ENCODE assay signal across 8 cellular contexts in genomic region chr21:35616090-35616489, GRCh38.
DNase-seq lines count a peak whose midpoint lies in the region; ATAC-seq, FAIRE-seq and TF ChIP-seq lines count a peak whose summit lies in the region.

No MANE protein-coding gene starts in this region.

- H3K27ac ChIP-seq in pancreas: no peak overlapping the region

- peak in 2 of 4 donors; percentile 15 to 23 for TF ChIP-seq CTCF in pancreas (IDR thresholded peaks at IDR 0.05)

- intact Hi-C loops in pancreas (cut with DNase I): no loop called here

- H3K4me1 ChIP-seq in pancreas: peaks cover 0 to 5% (median 0%) of the 10 kb centered on the region in 3 donors

- no peak overlapping the region for H3K4me3 ChIP-seq in pancreas

- 9 to 12% methylated on average over 4 of the region's 4 CpGs for WGBS in pancreas, 2 donors

- peak; percentile 73 for DNase-seq in EH (ENCODE audit: low read depth)
- DNase-seq in NCI-H146 (lab: John Stamatoyannopoulos, UW): peak; percentile 6
- DNase-seq in dermis blood vessel endothelial cell: peak; percentile 17
- no peak for DNase-seq in pancreas
- DNase-seq in C1 segment of cervical spinal cord (lab: John Stamatoyannopoulos, UW): no peak
- DNase-seq in SK-N-DZ (ENCODE audit: low spot score): no peak
- no peak for DNase-seq in 8988T

- H3K9me3 ChIP-seq in pancreas: no peaks in the 10 kb centered on the region

- peak; percentile 68 for FAIRE-seq in pancreas (lab: Jason Lieb, UNC)

- H3K27me3 ChIP-seq in pancreas: no peaks in the 10 kb centered on the region

- no peaks in the 10 kb centered on the region for H3K36me3 ChIP-seq in pancreas

- ATAC-seq in pancreas (peak in 3 of 4 donors; percentile 66 to 83 (median 67)), GM18502 (IDR thresholded peaks at IDR 0.05; ENCODE audit: poor library complexity, unreplicated experiment) (no peak)

Comparison
In these comparisons a context has a peak if more than half of its experiments do, and no peak if none do; other contexts are left out.
1. DNase-seq: peak in EH (single experiment), NCI-H146 (single experiment) and dermis blood vessel endothelial cell (single experiment); none in pancreas (0 of 6), C1 segment of cervical spinal cord (0 of 14), SK-N-DZ (single experiment) and 8988T (single experiment).